ENCODE assay signal across 8 cellular contexts in the genomic region with DNA sequence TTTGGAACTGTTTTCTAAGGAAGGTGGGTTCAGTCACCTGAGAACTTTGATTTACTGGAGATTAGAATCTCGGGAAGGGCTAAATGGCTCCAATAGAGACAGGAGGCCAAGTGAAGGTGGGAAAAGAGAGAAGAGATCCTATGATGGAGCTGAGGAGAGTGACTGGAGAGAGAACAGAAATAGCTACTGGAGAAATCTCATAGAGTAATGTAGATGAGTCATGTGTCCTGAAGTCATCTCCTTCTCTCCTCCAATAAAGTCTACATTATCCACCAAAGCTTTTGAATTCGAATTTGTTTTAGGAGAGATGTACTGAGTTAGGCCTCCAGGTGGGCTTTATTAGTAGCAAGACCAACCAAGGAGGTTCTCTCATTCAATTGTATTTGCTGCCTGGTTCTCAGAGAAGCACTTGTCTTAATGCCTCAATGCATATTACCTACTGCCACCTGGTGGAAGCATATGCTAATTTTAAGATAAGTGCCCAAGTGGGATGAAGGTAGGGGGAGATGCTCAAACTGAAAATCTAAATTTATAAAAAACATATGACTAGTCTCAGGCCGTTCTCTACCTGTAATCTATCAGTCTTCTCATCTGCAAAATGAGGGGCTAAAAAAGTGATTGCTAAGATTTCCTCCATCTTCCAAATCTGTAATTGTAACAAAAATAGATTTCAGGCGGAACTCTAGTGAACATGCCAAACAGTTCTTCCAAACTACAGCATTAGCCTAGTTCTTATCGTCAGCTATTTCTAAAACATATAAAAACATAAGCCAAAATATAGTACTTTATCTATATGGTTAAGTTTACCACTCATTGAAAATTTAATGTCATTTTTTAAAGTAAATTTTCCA. TPM values are rescaled to one million over a fixed set of nuclear protein-coding genes. Genes with fewer than 3 reads are reported as not detected.
DNase-seq lines count a peak whose midpoint lies in the region; ATAC-seq and TF ChIP-seq lines count a peak whose summit lies in the region.

No MANE protein-coding gene starts in this region.

- H3K4me3 ChIP-seq in MM.1S (ENCODE audit: low read length) (no peak overlapping the region), suprapubic skin (no peak overlapping the region)

- no peaks in the 10 kb centered on the region for H3K9me3 Mint-ChIP-seq in activated CD4-positive, alpha-beta T cell treated with anti-CD3 and anti-CD28 coated beads, Interleukin-2, amount 10 ng/mL, durations not matched to agents 7 days and 5 days
- no peaks in the 10 kb centered on the region for H3K9me3 Mint-ChIP-seq in activated B cell treated with CpG ODN at 0.5 μM for 24 hours

- no peaks in the 10 kb centered on the region for H3K9me2 ChIP-seq in MM.1S (replicated peaks; ENCODE audit: insufficient read depth, low read length)

- no peak overlapping the region for H3K4me2 ChIP-seq in MM.1S (ENCODE audit: low read depth, low read length)

- H3K36me3 ChIP-seq in MM.1S (replicated peaks; ENCODE audit: insufficient read depth, low read length) = no peaks in the 10 kb centered on the region; the same call in 1 of the 2 replicates
- no peaks in the 10 kb centered on the region for H3K36me3 ChIP-seq in suprapubic skin

- WGBS in suprapubic skin = 63% methylated on average over 5 of the region's 5 CpGs

- H3F3A ChIP-seq in MM.1S (ENCODE audit: insufficient read depth, low read length) = 0 out of 2 replicates have a peak, but pooled peaks cover 3% of the 10 kb centered on the region

- intact Hi-C loops in activated B cell treated with CpG ODN at 0.5 μM for 24 hours (cut with micrococcal nuclease) = loop anchor here (1.0 kb wide), 2 partner anchors 22 to 106 kb away; no protein-coding TSS in a partner anchor

- no peak overlapping the region for H3K27ac ChIP-seq in MM.1S (ENCODE audit: low read length)
- no peak overlapping the region for H3K27ac ChIP-seq in suprapubic skin

- POLR2A ChIA-PET in activated CD4-positive, alpha-beta T cell treated with anti-CD3 and anti-CD28 coated beads, Interleukin-2, amount 10 ng/mL, durations not matched to agents 7 days and 5 days (lab: Charles Lee) = no interaction called here
- POLR2A ChIA-PET in activated B cell treated with CpG ODN at 0.5 μM for 24 hours (lab: Charles Lee) = no interaction called here

- no peak for TF ChIP-seq POLR2A in suprapubic skin (IDR thresholded peaks at IDR 0.05)

- CTCF ChIA-PET in activated CD4-positive, alpha-beta T cell treated with anti-CD3 and anti-CD28 coated beads, Interleukin-2, amount 10 ng/mL, durations not matched to agents 7 days and 5 days (lab: Charles Lee) = interaction anchor here (0.8 to 1.5 kb wide), 4 partner anchors 13 to 38 kb away, joined by 3 to 5 read pairs (median 4); no protein-coding TSS in a partner anchor
- CTCF ChIA-PET in activated B cell treated with CpG ODN at 0.5 μM for 24 hours (lab: Charles Lee) = interaction anchor here (0.9 to 2.2 kb wide), 8 partner anchors 13 to 166 kb away, joined by 3 to 8 read pairs (median 4); no protein-coding TSS in a partner anchor

- TF ChIP-seq EP300 in suprapubic skin (IDR thresholded peaks at IDR 0.05) = no peak

- H2AFZ ChIP-seq in MM.1S (ENCODE audit: low read length) = no peak overlapping the region

- no peak overlapping the region for H3K9ac ChIP-seq in MM.1S (ENCODE audit: low read length)

- no peaks in the 10 kb centered on the region for H3K4me1 ChIP-seq in MM.1S (ENCODE audit: low read length)
- H3K4me1 ChIP-seq in suprapubic skin = no peaks in the 10 kb centered on the region

- H3K36me3 Mint-ChIP-seq in activated CD4-positive, alpha-beta T cell treated with anti-CD3 and anti-CD28 coated beads, Interleukin-2, amount 10 ng/mL, durations not matched to agents 7 days and 5 days (ENCODE audit: low read depth) = peaks cover 56% of the 10 kb centered on the region
- H3K36me3 Mint-ChIP-seq in activated B cell treated with CpG ODN at 0.5 μM for 24 hours (ENCODE audit: low read depth) = no peaks in the 10 kb centered on the region

- H3K4me1 Mint-ChIP-seq in activated CD4-positive, alpha-beta T cell treated with anti-CD3 and anti-CD28 coated beads, Interleukin-2, amount 10 ng/mL, durations not matched to agents 7 days and 5 days = peaks cover 34% of the 10 kb centered on the region
- no peaks in the 10 kb centered on the region for H3K4me1 Mint-ChIP-seq in activated B cell treated with CpG ODN at 0.5 μM for 24 hours

- no peaks in the 10 kb centered on the region for H3K27me3 Mint-ChIP-seq in activated CD4-positive, alpha-beta T cell treated with anti-CD3 and anti-CD28 coated beads, Interleukin-2, amount 10 ng/mL, durations not matched to agents 7 days and 5 days
- no peaks in the 10 kb centered on the region for H3K27me3 Mint-ChIP-seq in activated B cell treated with CpG ODN at 0.5 μM for 24 hours

- no peak overlapping the region for H3K4me3 Mint-ChIP-seq in activated CD4-positive, alpha-beta T cell treated with anti-CD3 and anti-CD28 coated beads, Interleukin-2, amount 10 ng/mL, durations not matched to agents 7 days and 5 days
- no peak overlapping the region for H3K4me3 Mint-ChIP-seq in activated B cell treated with CpG ODN at 0.5 μM for 24 hours

- no peaks in the 10 kb centered on the region for H3K79me2 ChIP-seq in MM.1S (ENCODE audit: low read length)

- ATAC-seq in GM21786 (IDR thresholded peaks at IDR 0.05; ENCODE audit: unreplicated experiment) (peak; percentile 89), activated B cell treated with CpG ODN at 0.5 μM for 24 hours (ENCODE audit: low read depth) (peak; percentile 62)

- H4K20me1 ChIP-seq in MM.1S (ENCODE audit: insufficient read depth, low read length) = no peaks in the 10 kb centered on the region

- H3K27me3 ChIP-seq in MM.1S (replicated peaks; ENCODE audit: insufficient read depth, low read length) = no peaks in the 10 kb centered on the region
- no peaks in the 10 kb centered on the region for H3K27me3 ChIP-seq in suprapubic skin

- H3K27ac Mint-ChIP-seq in activated CD4-positive, alpha-beta T cell treated with anti-CD3 and anti-CD28 coated beads, Interleukin-2, amount 10 ng/mL, durations not matched to agents 7 days and 5 days = no peak overlapping the region
- no peak overlapping the region for H3K27ac Mint-ChIP-seq in activated B cell treated with CpG ODN at 0.5 μM for 24 hours

- H3K9me3 ChIP-seq in MM.1S (replicated peaks; ENCODE audit: insufficient read depth, low read length) (no peaks in the 10 kb centered on the region), suprapubic skin (no peaks in the 10 kb centered on the region)

- TF ChIP-seq CTCF in MM.1S (IDR thresholded peaks at IDR 0.05; ENCODE audit: low read length) = peak; percentile 65
- peak; percentile 44 for TF ChIP-seq CTCF in activated B cell treated with CpG ODN at 0.5 μM for 24 hours (IDR thresholded peaks at IDR 0.05)
- TF ChIP-seq CTCF in suprapubic skin (IDR thresholded peaks at IDR 0.05) = peak in 1 of 2 donors; percentile 37

- DNase-seq in activated CD4-positive, alpha-beta T cell treated with anti-CD3 and anti-CD28 coated beads, Interleukin-2, amount 10 ng/mL, durations not matched to agents 7 days and 5 days = peak; percentile 60
- no peak for DNase-seq in activated CD4-positive, alpha-beta T cell treated with anti-CD3 and anti-CD28 coated beads for 1 hour
- peak; percentile 66 for DNase-seq in MM.1S
- DNase-seq in activated B cell treated with CpG ODN at 0.5 μM for 24 hours = no peak
- peak; percentile 42 for DNase-seq in iPS-NIHi7 (ENCODE audit: extremely low spot score)
- no peak for DNase-seq in suprapubic skin (ENCODE audit: low spot score in 2 of 2)
- no peak for DNase-seq in UCSD-AML1 (lab: John Stamatoyannopoulos, UW; ENCODE audit: unreplicated experiment)

RNA-seq across cellular contexts. Expression of gene TXK, which starts 24.4 kb away (rescaled TPM):
- total RNA-seq in activated CD4-positive, alpha-beta T cell treated with anti-CD3 and anti-CD28 coated beads, Interleukin-2, amount 10 ng/mL, durations not matched to agents 7 days and 5 days = 10 to 100 TPM; 42.0 to 50.1 TPM
- total RNA-seq in activated B cell treated with CpG ODN at 0.5 μM for 24 hours = 0.98 and 1.7 TPM in 2 replicates
- 1 to 10 TPM; 1.6 to 6.8 (median 3.3) TPM for total RNA-seq in suprapubic skin

Comparison
In these comparisons a context has a peak if more than half of its experiments do, and no peak if none do; other contexts are left out.
1. DNase-seq: peak in activated CD4-positive, alpha-beta T cell treated with anti-CD3 and anti-CD28 coated beads, Interleukin-2, amount 10 ng/mL, durations not matched to agents 7 days and 5 days (single experiment), MM.1S (single experiment) and iPS-NIHi7 (single experiment); none in activated CD4-positive, alpha-beta T cell treated with anti-CD3 and anti-CD28 coated beads for 1 hour (single experiment), activated B cell treated with CpG ODN at 0.5 μM for 24 hours (single experiment), suprapubic skin (0 of 2) and UCSD-AML1 (single experiment).
2. RNA of gene TXK, which starts 24.4 kb away (total RNA-seq): 42.0 to 50.1 TPM in activated CD4-positive, alpha-beta T cell treated with anti-CD3 and anti-CD28 coated beads, Interleukin-2, amount 10 ng/mL, durations not matched to agents 7 days and 5 days; 1.6 to 6.8 TPM in suprapubic skin and 0.98 to 1.7 TPM in activated B cell treated with CpG ODN at 0.5 μM for 24 hours; every median in the first group is over 4 times any median in the second.